Comparison of ENCODE assay signal across 1 cellular context in genomic region chr20:20956586-20956985, GRCh38.
TF ChIP-seq lines count a peak whose summit lies in the region.

No MANE protein-coding gene starts in this region.

TF ChIP-seq in HepG2, 621 proteins besides CTCF, POLR2A, EP300 and RAD21 (continued from another document):
- TF ChIP-seq, protein P1, sequence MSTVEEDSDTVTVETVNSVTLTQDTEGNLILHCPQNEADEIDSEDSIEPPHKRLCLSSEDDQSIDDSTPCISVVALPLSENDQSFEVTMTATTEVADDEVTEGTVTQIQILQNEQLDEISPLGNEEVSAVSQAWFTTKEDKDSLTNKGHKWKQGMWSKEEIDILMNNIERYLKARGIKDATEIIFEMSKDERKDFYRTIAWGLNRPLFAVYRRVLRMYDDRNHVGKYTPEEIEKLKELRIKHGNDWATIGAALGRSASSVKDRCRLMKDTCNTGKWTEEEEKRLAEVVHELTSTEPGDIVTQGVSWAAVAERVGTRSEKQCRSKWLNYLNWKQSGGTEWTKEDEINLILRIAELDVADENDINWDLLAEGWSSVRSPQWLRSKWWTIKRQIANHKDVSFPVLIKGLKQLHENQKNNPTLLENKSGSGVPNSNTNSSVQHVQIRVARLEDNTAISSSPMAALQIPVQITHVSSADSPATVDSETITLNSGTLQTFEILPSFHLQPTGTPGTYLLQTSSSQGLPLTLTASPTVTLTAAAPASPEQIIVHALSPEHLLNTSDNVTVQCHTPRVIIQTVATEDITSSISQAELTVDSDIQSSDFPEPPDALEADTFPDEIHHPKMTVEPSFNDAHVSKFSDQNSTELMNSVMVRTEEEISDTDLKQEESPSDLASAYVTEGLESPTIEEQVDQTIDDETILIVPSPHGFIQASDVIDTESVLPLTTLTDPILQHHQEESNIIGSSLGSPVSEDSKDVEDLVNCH (CRISPR knock-in tag; IDR thresholded peaks at IDR 0.05) = no peak
- no peak for TF ChIP-seq RCOR2 (CRISPR knock-in tag; IDR thresholded peaks at IDR 0.05)
- TF ChIP-seq ZNF773 (CRISPR knock-in tag; IDR thresholded peaks at IDR 0.05; ENCODE audit: borderline replicate concordance) = no peak
- TF ChIP-seq ZNF605 (CRISPR knock-in tag; IDR thresholded peaks at IDR 0.05) = no peak
- TF ChIP-seq ZNF30 (CRISPR knock-in tag; IDR thresholded peaks at IDR 0.05) = no peak
- no peak for TF ChIP-seq ISL2 (CRISPR knock-in tag; IDR thresholded peaks at IDR 0.05)
- no peak for TF ChIP-seq SP5 (CRISPR knock-in tag; IDR thresholded peaks at IDR 0.05; ENCODE audit: borderline replicate concordance, low read depth)
- TF ChIP-seq PATZ1 (CRISPR knock-in tag; IDR thresholded peaks at IDR 0.05) = no peak
- no peak for TF ChIP-seq FOSL2 (CRISPR knock-in tag; IDR thresholded peaks at IDR 0.05)
- TF ChIP-seq ZZZ3 (CRISPR knock-in tag; IDR thresholded peaks at IDR 0.05; ENCODE audit: borderline replicate concordance) = no peak
- TF ChIP-seq, protein P2, sequence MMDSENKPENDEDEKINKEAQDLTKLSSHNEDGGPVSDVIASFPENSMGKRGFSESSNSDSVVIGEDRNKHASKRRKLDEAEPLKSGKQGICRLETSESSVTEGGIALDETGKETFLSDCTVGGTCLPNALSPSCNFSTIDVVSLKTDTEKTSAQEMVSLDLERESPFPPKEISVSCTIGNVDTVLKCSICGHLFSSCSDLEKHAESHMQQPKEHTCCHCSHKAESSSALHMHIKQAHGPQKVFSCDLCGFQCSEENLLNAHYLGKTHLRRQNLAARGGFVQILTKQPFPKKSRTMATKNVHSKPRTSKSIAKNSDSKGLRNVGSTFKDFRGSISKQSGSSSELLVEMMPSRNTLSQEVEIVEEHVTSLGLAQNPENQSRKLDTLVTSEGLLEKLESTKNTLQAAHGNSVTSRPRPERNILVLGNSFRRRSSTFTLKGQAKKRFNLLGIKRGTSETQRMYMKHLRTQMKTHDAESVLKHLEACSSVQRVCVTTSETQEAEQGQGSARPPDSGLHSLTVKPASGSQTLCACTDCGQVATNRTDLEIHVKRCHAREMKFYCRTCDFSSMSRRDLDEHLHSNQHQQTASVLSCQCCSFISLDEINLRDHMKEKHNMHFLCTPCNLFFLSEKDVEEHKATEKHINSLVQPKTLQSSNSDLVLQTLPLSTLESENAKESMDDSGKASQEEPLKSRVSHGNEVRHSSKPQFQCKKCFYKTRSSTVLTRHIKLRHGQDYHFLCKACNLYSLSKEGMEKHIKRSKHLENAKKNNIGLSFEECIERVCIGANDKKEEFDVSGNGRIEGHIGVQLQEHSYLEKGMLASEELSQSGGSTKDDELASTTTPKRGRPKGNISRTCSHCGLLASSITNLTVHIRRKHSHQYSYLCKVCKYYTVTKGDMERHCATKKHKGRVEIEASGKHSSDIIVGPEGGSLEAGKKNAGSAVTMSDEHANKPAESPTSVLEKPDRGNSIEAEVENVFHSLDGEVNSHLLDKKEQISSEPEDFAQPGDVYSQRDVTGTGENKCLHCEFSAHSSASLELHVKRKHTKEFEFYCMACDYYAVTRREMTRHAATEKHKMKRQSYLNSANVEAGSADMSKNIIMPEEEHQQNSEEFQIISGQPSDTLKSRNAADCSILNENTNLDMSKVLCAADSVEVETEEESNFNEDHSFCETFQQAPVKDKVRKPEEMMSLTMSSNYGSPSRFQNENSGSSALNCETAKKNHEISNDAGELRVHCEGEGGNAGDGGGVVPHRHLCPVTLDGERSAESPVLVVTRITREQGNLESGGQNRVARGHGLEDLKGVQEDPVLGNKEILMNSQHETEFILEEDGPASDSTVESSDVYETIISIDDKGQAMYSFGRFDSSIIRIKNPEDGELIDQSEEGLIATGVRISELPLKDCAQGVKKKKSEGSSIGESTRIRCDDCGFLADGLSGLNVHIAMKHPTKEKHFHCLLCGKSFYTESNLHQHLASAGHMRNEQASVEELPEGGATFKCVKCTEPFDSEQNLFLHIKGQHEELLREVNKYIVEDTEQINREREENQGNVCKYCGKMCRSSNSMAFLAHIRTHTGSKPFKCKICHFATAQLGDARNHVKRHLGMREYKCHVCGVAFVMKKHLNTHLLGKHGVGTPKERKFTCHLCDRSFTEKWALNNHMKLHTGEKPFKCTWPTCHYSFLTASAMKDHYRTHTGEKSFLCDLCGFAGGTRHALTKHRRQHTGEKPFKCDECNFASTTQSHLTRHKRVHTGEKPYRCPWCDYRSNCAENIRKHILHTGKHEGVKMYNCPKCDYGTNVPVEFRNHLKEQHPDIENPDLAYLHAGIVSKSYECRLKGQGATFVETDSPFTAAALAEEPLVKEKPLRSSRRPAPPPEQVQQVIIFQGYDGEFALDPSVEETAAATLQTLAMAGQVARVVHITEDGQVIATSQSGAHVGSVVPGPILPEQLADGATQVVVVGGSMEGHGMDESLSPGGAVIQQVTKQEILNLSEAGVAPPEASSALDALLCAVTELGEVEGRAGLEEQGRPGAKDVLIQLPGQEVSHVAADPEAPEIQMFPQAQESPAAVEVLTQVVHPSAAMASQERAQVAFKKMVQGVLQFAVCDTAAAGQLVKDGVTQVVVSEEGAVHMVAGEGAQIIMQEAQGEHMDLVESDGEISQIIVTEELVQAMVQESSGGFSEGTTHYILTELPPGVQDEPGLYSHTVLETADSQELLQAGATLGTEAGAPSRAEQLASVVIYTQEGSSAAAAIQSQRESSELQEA (CRISPR knock-in tag; IDR thresholded peaks at IDR 0.05; ENCODE audit: not compliant biosample characterization) = no peak
- TF ChIP-seq DRAP1 (CRISPR knock-in tag; IDR thresholded peaks at IDR 0.05) = no peak
TF ChIP-seq in HepG2: peak in this region for 0.
